ENCODE assay signal across 15 cellular contexts in genomic region chrX:137567474-137568232, GRCh38. TPM values are rescaled to one million over a fixed set of nuclear protein-coding genes. Genes with fewer than 3 reads are reported as not detected.
A peak's percentile ranks its signal among the peaks of the same experiment; 100 is the strongest.
DNase-seq lines count a peak whose midpoint lies in the region; ATAC-seq and TF ChIP-seq lines count a peak whose summit lies in the region.
"Had no signal": no experiment of that assay in that cellular context is flagged by ENCODE, and none has a peak within 500 bp of the region (broad histone marks: within the 10 kb centered on the region; RNA-seq: fewer than 3 reads in every experiment).

No MANE protein-coding gene starts in this region.

- H3K14ac ChIP-seq in H9 (ENCODE audit: insufficient read depth, low read length) (0 out of 2 replicates have a peak overlapping the region, but pooled peaks have one; percentile 17), mesenchymal stem cell (ENCODE audit: low read length in 2 of 2) (no peak overlapping the region)

- no peak overlapping the region for H3K56ac ChIP-seq in H9 (ENCODE audit: insufficient read length, low read depth, low read length)

- no peak overlapping the region for H2AK5ac ChIP-seq in H9 (ENCODE audit: insufficient read length, low read length)
- H2AK5ac ChIP-seq in mesenchymal stem cell (ENCODE audit: low read length, severe bottlenecking): no peak overlapping the region

- H2AFZ ChIP-seq in H9 (ENCODE audit: low read length) (no peak overlapping the region), mesenchymal stem cell (ENCODE audit: low read depth, low read length) (no peak overlapping the region)

- peak overlapping the region in 1 of 7 donors; percentile 55 for H3K27ac Mint-ChIP-seq in CD4-positive, alpha-beta memory T cell
- H3K27ac Mint-ChIP-seq in H9: peak overlapping the region in 2 of 3 experiments; percentile 88 to 97; a peak in 5 of 7 replicates
- peak overlapping the region in 1 of 6 donors; percentile 93 for H3K27ac Mint-ChIP-seq in naive B cell

- H4K20me1 ChIP-seq in H9 (ENCODE audit: control insufficient read depth, insufficient read depth, insufficient read length): no peaks in the 10 kb centered on the region

- no peak for ATAC-seq in naive B cell (ENCODE audit: low read depth in 2 of 2)
- ATAC-seq: gastrocnemius medialis had no signal

- peaks cover 0 to 5% of the 10 kb centered on the region in 2 donors for H3K36me3 Mint-ChIP-seq in CD4-positive, alpha-beta memory T cell
- H3K36me3 Mint-ChIP-seq in H9 (ENCODE audit: insufficient read depth in 1 of 3, low read depth in 3 of 3) (peaks cover 30 to 60% (median 54%) of the 10 kb centered on the region in 3 experiments), naive B cell (peaks cover 7 to 9% of the 10 kb centered on the region in 2 donors)

- H4K5ac ChIP-seq in H9 (ENCODE audit: insufficient read length, low read depth, low read length): no peak overlapping the region

- POLR2A ChIA-PET in CD4-positive, alpha-beta memory T cell (lab: Charles Lee; ENCODE audit: partially characterized antibody): no interaction called here

- H3K23ac ChIP-seq in H9 (ENCODE audit: insufficient read length, low read depth, low read length): no peak overlapping the region
- H3K23ac ChIP-seq in mesenchymal stem cell (ENCODE audit: low read length in 2 of 2): no peak overlapping the region

- H4K8ac ChIP-seq in H9 (replicated peaks; ENCODE audit: insufficient read length, low read depth, low read length): no peak overlapping the region
- H4K8ac ChIP-seq in mesenchymal stem cell (ENCODE audit: low read length): no peak overlapping the region

- no peaks in the 10 kb centered on the region for H3K9me3 ChIP-seq in CD4-positive, alpha-beta memory T cell (ENCODE audit: control insufficient read depth in 1 of 2, low read length in 2 of 2)
- H3K9me3 ChIP-seq in H9 (ENCODE audit: control insufficient read depth, low read depth, low read length) (no peaks in the 10 kb centered on the region), mesenchymal stem cell (ENCODE audit: control insufficient read depth, low read length) (peaks cover 4% of the 10 kb centered on the region)
- H3K9me3 ChIP-seq: Caco-2, gastrocnemius medialis had no signal

- H3K36me3 ChIP-seq in CD4-positive, alpha-beta memory T cell (ENCODE audit: insufficient read depth, low read length): no peaks in the 10 kb centered on the region
- H3K36me3 ChIP-seq in mesenchymal stem cell (ENCODE audit: control insufficient read depth in 1 of 2, insufficient read depth in 2 of 2, low read depth in 1 of 2, low read length in 2 of 2): no peaks in the 10 kb centered on the region
- H3K36me3 ChIP-seq: gastrocnemius medialis had no signal

- in situ Hi-C loops in astrocyte of the spinal cord (cut with HindIII; ENCODE audit: low sequenced_read_pairs): no loop called here

- no peak overlapping the region for H2BK15ac ChIP-seq in H9 (ENCODE audit: low read depth, low read length)
- no peak overlapping the region for H2BK15ac ChIP-seq in mesenchymal stem cell (ENCODE audit: low read depth, poor library complexity, severe bottlenecking)

- no peak overlapping the region for H2BK120ac ChIP-seq in H9 (ENCODE audit: low read depth, low read length, poor library complexity, severe bottlenecking)
- H2BK120ac ChIP-seq in mesenchymal stem cell (ENCODE audit: low read depth, low read length): no peak overlapping the region

- intact Hi-C loops in CD4-positive, alpha-beta memory T cell (cut with micrococcal nuclease): no loop called here

- no peak overlapping the region for H2BK5ac ChIP-seq in H9 (ENCODE audit: insufficient read length, low read length)
- no peak overlapping the region for H2BK5ac ChIP-seq in mesenchymal stem cell (ENCODE audit: low read depth, low read length, poor library complexity, severe bottlenecking)

- peaks cover 0 to 9% (median 5%) of the 10 kb centered on the region in 8 donors for H3K9me3 Mint-ChIP-seq in CD4-positive, alpha-beta memory T cell
- H3K9me3 Mint-ChIP-seq in H9 (peaks cover 3 to 60% of the 10 kb centered on the region in 2 experiments; a peak in 4 of 5 replicates), naive B cell (peaks cover 1 to 31% (median 12%) of the 10 kb centered on the region in 7 donors)

- H3K4me2 ChIP-seq in H9 (ENCODE audit: insufficient read depth, insufficient read length, low read length) (peak overlapping the region; percentile 77), mesenchymal stem cell (ENCODE audit: low read length, poor library complexity, severe bottlenecking) (no peak overlapping the region)

- peak overlapping the region; percentile 81 for H3K9ac ChIP-seq in H9 (ENCODE audit: extremely low read depth, insufficient read length, low read length)
- H3K9ac ChIP-seq in mesenchymal stem cell (ENCODE audit: low read length): no peak overlapping the region

- peaks cover 15% of the 10 kb centered on the region for H3K23me2 ChIP-seq in H9 (ENCODE audit: insufficient read length, low read depth, low read length, poor library complexity, severe bottlenecking)

- peaks cover 7 to 16% (median 12%) of the 10 kb centered on the region in 4 donors for H3K4me1 Mint-ChIP-seq in CD4-positive, alpha-beta memory T cell
- peaks cover 19 to 42% of the 10 kb centered on the region in 2 experiments for H3K4me1 Mint-ChIP-seq in H9
- H3K4me1 Mint-ChIP-seq in naive B cell: peaks cover 10 to 18% (median 18%) of the 10 kb centered on the region in 3 donors

- TF ChIP-seq CTCF in H9 (conservative IDR thresholded peaks at IDR 0.05) (no peak), astrocyte of the spinal cord (IDR thresholded peaks at IDR 0.05; ENCODE audit: low read depth, low read length) (no peak), foreskin fibroblast (IDR thresholded peaks at IDR 0.05; ENCODE audit: low read depth, low read length) (no peak)

- no peak overlapping the region for H3T11ph ChIP-seq in H9 (ENCODE audit: low read length)

- H3K79me1 ChIP-seq in H9 (ENCODE audit: insufficient read depth, low read depth, low read length, poor library complexity, severe bottlenecking) (no peaks in the 10 kb centered on the region), mesenchymal stem cell (replicated peaks; ENCODE audit: low read length, poor library complexity, severe bottlenecking) (no peaks in the 10 kb centered on the region)

- no peak for DNase-seq in CD4-positive, alpha-beta memory T cell
- DNase-seq in H9 (peak; percentile 27), astrocyte of the spinal cord (ENCODE audit: low read depth, low spot score) (peak; percentile 9), naive B cell (no peak), NCI-H69 (lab: John Stamatoyannopoulos, UW) (no peak), foreskin fibroblast (no peak), mesenchymal stem cell (no peak), HuH-7 (ENCODE audit: low spot score) (no peak)
- DNase-seq: Caco-2; gastrocnemius medialis; NCI-H2029 treated with DMSO at 0.1 percent for 48 hours; stimulated activated CD8-positive, alpha-beta memory T cell treated with anti-CD3 and anti-CD28 coated beads, Interleukin-4, amount 100 ng/mL, for 48 hours had no signal

- H3K79me2 ChIP-seq in H9 (ENCODE audit: insufficient read depth, low read length): peaks cover 29% of the 10 kb centered on the region

- peaks cover 29 to 33% of the 10 kb centered on the region in 2 donors for H3K27me3 Mint-ChIP-seq in CD4-positive, alpha-beta memory T cell
- H3K27me3 Mint-ChIP-seq in H9 (ENCODE audit: low read depth): no peaks in the 10 kb centered on the region; the same call in 1 of the 2 replicates
- H3K27me3 Mint-ChIP-seq in naive B cell: peaks cover 33 to 77% (median 59%) of the 10 kb centered on the region in 3 donors

- H2BK20ac ChIP-seq in H9 (ENCODE audit: low read depth, low read length, poor library complexity, severe bottlenecking): no peak overlapping the region

- no peaks in the 10 kb centered on the region for H3K4me1 ChIP-seq in CD4-positive, alpha-beta memory T cell (ENCODE audit: insufficient read depth, low read length)
- H3K4me1 ChIP-seq in H9 (ENCODE audit: insufficient read depth, low read length) (peaks cover 4% of the 10 kb centered on the region; the same call in 1 of the 2 replicates), mesenchymal stem cell (ENCODE audit: control insufficient read depth, insufficient read depth, low read depth, low read length) (peaks cover 15% of the 10 kb centered on the region)
- H3K4me1 ChIP-seq: Caco-2 had no signal

- H3K27ac ChIP-seq in CD4-positive, alpha-beta memory T cell (ENCODE audit: low read depth, low read length): no peak overlapping the region
- H3K27ac ChIP-seq in H9 (ENCODE audit: insufficient read length, low read depth, low read length): no peak overlapping the region
- H3K27ac ChIP-seq in mesenchymal stem cell (ENCODE audit: low read length, poor library complexity, severe bottlenecking): no peak overlapping the region
- H3K27ac ChIP-seq: gastrocnemius medialis had no signal

- whole genome bisulfite sequencing in H9 (ENCODE audit: extremely low coverage, insufficient read length, low lambda C conversion rate): no CpG with 5 or more reads among the region's 46 CpGs
- WGBS in mesenchymal stem cell: 1% methylated on average over 23 of the region's 46 CpGs

- H3K18ac ChIP-seq in H9 (ENCODE audit: insufficient read length, low read depth, low read length): no peak overlapping the region
- no peak overlapping the region for H3K18ac ChIP-seq in mesenchymal stem cell (ENCODE audit: low read depth in 1 of 2, low read length in 2 of 2)

- H3K4me3 Mint-ChIP-seq in CD4-positive, alpha-beta memory T cell: peak overlapping the region; percentile 59 to 73 (median 66)
- H3K4me3 Mint-ChIP-seq in H9 (peak overlapping the region; percentile 94 to 98), naive B cell (peak overlapping the region; percentile 22 to 76 (median 64))

- H2BK12ac ChIP-seq in H9 (ENCODE audit: insufficient read length, low read depth, low read length) (no peak overlapping the region), mesenchymal stem cell (ENCODE audit: low read length in 2 of 2) (no peak overlapping the region)

- no peak overlapping the region for H3K4ac ChIP-seq in H9 (ENCODE audit: low read depth, low read length)
- H3K4ac ChIP-seq in mesenchymal stem cell (ENCODE audit: low read depth in 1 of 2, low read length in 2 of 2): no peak overlapping the region

- H4K91ac ChIP-seq in H9 (ENCODE audit: insufficient read length, low read depth, low read length): no peak overlapping the region
- H4K91ac ChIP-seq in mesenchymal stem cell (ENCODE audit: low read length): no peak overlapping the region

- H3K4me3 ChIP-seq in CD4-positive, alpha-beta memory T cell (ENCODE audit: low read length in 2 of 2): no peak overlapping the region
- H3K4me3 ChIP-seq in astrocyte of the spinal cord (ENCODE audit: low read depth, low read length): peak overlapping the region; percentile 52
- no peak overlapping the region for H3K4me3 ChIP-seq in foreskin fibroblast (ENCODE audit: low read depth in 1 of 2, low read length in 2 of 2)
- H3K4me3 ChIP-seq in mesenchymal stem cell (ENCODE audit: insufficient read depth in 1 of 2, low read depth in 1 of 2, low read length in 2 of 2): no peak overlapping the region
- H3K4me3 ChIP-seq: lung had no signal

- H3K27me3 ChIP-seq in CD4-positive, alpha-beta memory T cell (ENCODE audit: insufficient read depth, low read length): peaks cover 3% of the 10 kb centered on the region
- H3K27me3 ChIP-seq in H9 (ENCODE audit: insufficient read depth, low read length): no peaks in the 10 kb centered on the region
- peaks cover 63 to 70% of the 10 kb centered on the region in 2 experiments for H3K27me3 ChIP-seq in mesenchymal stem cell (ENCODE audit: control insufficient read depth in 1 of 2, insufficient read depth in 1 of 2, low read length in 2 of 2)

- CTCF ChIA-PET in CD4-positive, alpha-beta memory T cell (lab: Charles Lee; ENCODE audit: partially characterized antibody): no interaction called here

RNA-seq across cellular contexts. Expression of gene ZIC3, which starts 1.7 kb away (rescaled TPM):
- not detected for total RNA-seq in CD4-positive, alpha-beta memory T cell
- not detected for polyA plus RNA-seq in CD4-positive, alpha-beta memory T cell
- total RNA-seq in H9 (2021): 126 and 128 TPM in 2 replicates
- not detected for polyA plus RNA-seq in naive B cell (ENCODE audit: low read depth in 6 of 6)
- not detected for polyA plus RNA-seq in mesenchymal stem cell (2013, experiment 1 of 2)
- not detected for polyA plus RNA-seq in mesenchymal stem cell (2013, experiment 2 of 2)
- total RNA-seq: Caco-2, gastrocnemius medialis, HT1080, lung, skeletal muscle tissue had no signal
- polyA plus RNA-seq: lung had no signal

Comparison
In these comparisons a context has a peak if more than half of its experiments do, and no peak if none do; other contexts are left out.
1. DNase-seq: peak in H9 (single experiment) and astrocyte of the spinal cord (single experiment); none in CD4-positive, alpha-beta memory T cell (0 of 5), naive B cell (single experiment), NCI-H69 (single experiment), foreskin fibroblast (0 of 2), mesenchymal stem cell (single experiment) and HuH-7 (single experiment).
2. RNA of gene ZIC3, which starts 1.7 kb away (total RNA-seq): 126 to 128 TPM in H9; not detected in CD4-positive, alpha-beta memory T cell; every median in the first group is over 100 times any median in the second.
3. Peak in every context shown above with its lines, with median percentiles within 50 percentile points of each other: H3K4me3 Mint-ChIP-seq.